Comparison of ENCODE assay signal across 15 cellular contexts in genomic region chr6:45044086-45044485, GRCh38.
DNase-seq lines count a peak whose midpoint lies in the region; ATAC-seq and TF ChIP-seq lines count a peak whose summit lies in the region.
"Had no signal": no experiment of that assay in that cellular context is flagged by ENCODE, and none has a peak within 500 bp of the region (broad histone marks: within the 10 kb centered on the region; RNA-seq: fewer than 3 reads in every experiment).

No MANE protein-coding gene starts in this region.

- TF ChIP-seq CTCF in WERI-Rb-1 (IDR thresholded peaks at IDR 0.05; ENCODE audit: low read depth, low read length) (no peak), right lobe of liver (IDR thresholded peaks at IDR 0.05) (no peak), foreskin keratinocyte (conservative IDR thresholded peaks at IDR 0.05) (no peak), left ventricle myocardium inferior (IDR thresholded peaks at IDR 0.05; ENCODE audit: borderline replicate concordance) (no peak)

- DNase-seq in COLO829 (ENCODE audit: low spot score) (peak; percentile 16), HAP-1 (ENCODE audit: low spot score in 2 of 2) (peak; percentile 60 to 96), WERI-Rb-1 (peak; percentile 30), right lobe of liver (no peak), foreskin keratinocyte (no peak), left ventricle myocardium inferior (no peak)
- no peak for DNase-seq in effector memory CD4-positive, alpha-beta T cell
- DNase-seq: DMS53, HCEC 1CT, MV-4-11, NCI-H1417, NCI-H2171 treated with DMSO at 0.1 percent for 48 hours, Right ventricle myocardium superior had no signal

- H3K9me3 ChIP-seq in HAP-1 = no peaks in the 10 kb centered on the region
- H3K9me3 ChIP-seq in WERI-Rb-1 (ENCODE audit: severe bottlenecking) = no peaks in the 10 kb centered on the region
- H3K9me3 ChIP-seq in right lobe of liver = no peaks in the 10 kb centered on the region
- H3K9me3 ChIP-seq in effector memory CD4-positive, alpha-beta T cell (ENCODE audit: control insufficient read depth, low read length) = no peaks in the 10 kb centered on the region
- no peaks in the 10 kb centered on the region for H3K9me3 ChIP-seq in left ventricle myocardium inferior (replicated peaks)

- no peaks in the 10 kb centered on the region for H3K36me3 ChIP-seq in HAP-1 (replicated peaks)
- no peaks in the 10 kb centered on the region for H3K36me3 ChIP-seq in WERI-Rb-1
- H3K36me3 ChIP-seq in right lobe of liver = no peaks in the 10 kb centered on the region
- no peaks in the 10 kb centered on the region for H3K36me3 ChIP-seq in effector memory CD4-positive, alpha-beta T cell (ENCODE audit: control insufficient read depth, insufficient read depth, low read length)
- H3K36me3 ChIP-seq in left ventricle myocardium inferior = no peaks in the 10 kb centered on the region

- TF ChIP-seq POLR2A in right lobe of liver (IDR thresholded peaks at IDR 0.05) = no peak

- intact Hi-C loops in right lobe of liver (cut with DNase I) = no loop called here
- intact Hi-C loops in left ventricle myocardium inferior (cut with micrococcal nuclease) = no loop called here

- WGBS in right lobe of liver (ENCODE audit: insufficient coverage, low coverage, low lambda C conversion rate, missing lambda C conversion rate) = 42% methylated on average over 2 of the region's 2 CpGs

- H3K27me3 ChIP-seq in HAP-1 (ENCODE audit: low read depth) (no peaks in the 10 kb centered on the region), WERI-Rb-1 (ENCODE audit: insufficient read depth, low read depth, severe bottlenecking) (no peaks in the 10 kb centered on the region), right lobe of liver (no peaks in the 10 kb centered on the region), foreskin keratinocyte (no peaks in the 10 kb centered on the region), left ventricle myocardium inferior (ENCODE audit: low read depth) (no peaks in the 10 kb centered on the region)
- H3K27me3 ChIP-seq in effector memory CD4-positive, alpha-beta T cell (replicated peaks; ENCODE audit: control insufficient read depth, insufficient read depth, low read length, poor library complexity, severe bottlenecking) = no peaks in the 10 kb centered on the region

- H3K4me1 ChIP-seq in HAP-1 (peaks cover 18% of the 10 kb centered on the region), right lobe of liver (no peaks in the 10 kb centered on the region), foreskin keratinocyte (peaks cover under 1% of the 10 kb centered on the region), left ventricle myocardium inferior (no peaks in the 10 kb centered on the region)
- H3K4me1 ChIP-seq in effector memory CD4-positive, alpha-beta T cell (ENCODE audit: control insufficient read depth, insufficient read depth, low read length, poor library complexity, severe bottlenecking) = no peaks in the 10 kb centered on the region

- no peak overlapping the region for H3K27ac ChIP-seq in WERI-Rb-1
- H3K27ac ChIP-seq in right lobe of liver = no peak overlapping the region
- H3K27ac ChIP-seq in effector memory CD4-positive, alpha-beta T cell (ENCODE audit: insufficient read depth, low read length, poor library complexity, severe bottlenecking) = no peak overlapping the region
- H3K27ac ChIP-seq in foreskin keratinocyte = no peak overlapping the region
- H3K27ac ChIP-seq in left ventricle myocardium inferior (replicated peaks) = no peak overlapping the region
- H3K27ac ChIP-seq: C4-2B, SK-N-MC had no signal

- ATAC-seq in right lobe of liver (peak in 3 of 4 donors; percentile 17 to 71 (median 31)), foreskin keratinocyte (no peak)

- in situ Hi-C loops in HAP-1 (cut with MboI; ENCODE audit: low sequenced_read_pairs) = no loop called here

- H3K4me3 ChIP-seq in HAP-1 = no peak overlapping the region
- no peak overlapping the region for H3K4me3 ChIP-seq in WERI-Rb-1 (ENCODE audit: low read depth, low read length)
- H3K4me3 ChIP-seq in right lobe of liver = no peak overlapping the region
- H3K4me3 ChIP-seq in effector memory CD4-positive, alpha-beta T cell (ENCODE audit: insufficient read depth, low read depth, low read length, poor library complexity, severe bottlenecking) = no peak overlapping the region
- H3K4me3 ChIP-seq in left ventricle myocardium inferior = no peak overlapping the region
- H3K4me3 ChIP-seq: SK-N-MC had no signal

Comparison
In these comparisons a context has a peak if more than half of its experiments do, and no peak if none do; other contexts are left out.
1. DNase-seq: peak in COLO829 (single experiment), HAP-1 (2 of 2) and WERI-Rb-1 (single experiment); none in right lobe of liver (0 of 3), effector memory CD4-positive, alpha-beta T cell (0 of 3), foreskin keratinocyte (0 of 2) and left ventricle myocardium inferior (single experiment).